In genomic region chr3:52028572-52028971, GRCh38 we compare ENCODE assay signal across 17 cellular contexts. TPM values are rescaled to one million over a fixed set of nuclear protein-coding genes. Genes with fewer than 3 reads are reported as not detected.
A peak's percentile ranks its signal among the peaks of the same experiment; 100 is the strongest.
DNase-seq lines count a peak whose midpoint lies in the region; ATAC-seq, FAIRE-seq and TF ChIP-seq lines count a peak whose summit lies in the region.
"Had no signal": no experiment of that assay in that cellular context is flagged by ENCODE, and none has a peak within 500 bp of the region (broad histone marks: within the 10 kb centered on the region; RNA-seq: fewer than 3 reads in every experiment).

No MANE protein-coding gene starts in this region.

- H3K79me1 ChIP-seq in H1 (ENCODE audit: low read depth, low read length): no peaks in the 10 kb centered on the region

- H2AK5ac ChIP-seq in H1 (ENCODE audit: low read depth, low read length): no peak overlapping the region

- H3K14ac ChIP-seq in H1 (ENCODE audit: insufficient read length): no peak overlapping the region

- H4K91ac ChIP-seq in H1 (replicated peaks; ENCODE audit: insufficient read length, low read length): no peak overlapping the region

- no peak overlapping the region for H2BK120ac ChIP-seq in H1 (replicated peaks; ENCODE audit: low read depth, low read length)

- TF ChIP-seq RAD21 in H1 (IDR thresholded peaks at IDR 0.05 in 1 of 2, conservative IDR thresholded peaks at IDR 0.05 in 1 of 2; ENCODE audit: low read depth in 2 of 2, low read length in 2 of 2): no peak

- no peak overlapping the region; the same call in 1 of the 2 replicates for H2BK5ac ChIP-seq in H1 (ENCODE audit: low read depth, low read length)

- no peak overlapping the region for H3K9ac ChIP-seq in H1 (replicated peaks in 1 of 4; ENCODE audit: extremely low read depth in 1 of 4, low read depth in 3 of 4, low read length in 3 of 4)

- POLR2A ChIA-PET in H1 (lab: Charles Lee; ENCODE audit: partially characterized antibody): interaction anchor here (0.7 to 1.7 kb wide), 4 partner anchors 9 to 96 kb away, joined by 3 to 4 read pairs (median 3); no protein-coding TSS in a partner anchor

- H3K23ac ChIP-seq in H1 (ENCODE audit: insufficient read length): no peak overlapping the region

- no peaks in the 10 kb centered on the region for H3K36me3 ChIP-seq in H1 (ENCODE audit: control insufficient read depth in 2 of 4, insufficient read depth in 4 of 4, low read length in 3 of 4)
- H3K36me3 ChIP-seq: left lung had no signal

- H3K79me2 ChIP-seq in H1 (ENCODE audit: control insufficient read depth in 1 of 2, insufficient read depth in 2 of 2, low read length in 2 of 2): no peaks in the 10 kb centered on the region

- DNase-seq in Ammon's horn (ENCODE audit: low spot score): peak; percentile 94
- DNase-seq in HTR-8/SVneo (ENCODE audit: insufficient read length, low spot score): no peak
- no peak for DNase-seq in H1 (ENCODE audit: low read depth in 1 of 2, low spot score in 2 of 2)
- peak; percentile 79 for DNase-seq in midbrain (lab: John Stamatoyannopoulos, UW)
- DNase-seq in glomerular visceral epithelial cell (ENCODE audit: extremely low spot score): no peak
- DNase-seq in NCI-H1105 (lab: John Stamatoyannopoulos, UW): no peak
- DNase-seq: activated CD4-positive, CD25-positive, alpha-beta regulatory T cell treated with anti-CD3 and anti-CD28 coated beads, Interleukin-2, amount 50 U/mL, for 72 hours; amniotic stem cell; effector CD4-positive, alpha-beta T cell; left lung; NCI-H1436 treated with DMSO at 0.1 percent for 48 hours; NCI-H774 had no signal

- FAIRE-seq in HTR-8/SVneo (lab: Jason Lieb, UNC): peak; percentile 57
- no peak for FAIRE-seq in H1 (lab: Jason Lieb, UNC)
- FAIRE-seq: GM19239 had no signal

- H3K56ac ChIP-seq in H1 (replicated peaks; ENCODE audit: insufficient read length, low read depth, low read length): no peak overlapping the region

- no peak overlapping the region for H2BK15ac ChIP-seq in H1 (ENCODE audit: low read length)

- ATAC-seq in GM18873 (IDR thresholded peaks at IDR 0.05; ENCODE audit: low FRiP score, unreplicated experiment) (no peak), HG03565 (IDR thresholded peaks at IDR 0.05; ENCODE audit: unreplicated experiment) (no peak)
- ATAC-seq: GM23338, left lung had no signal

- no peak for TF ChIP-seq CTCF in H1 (IDR thresholded peaks at IDR 0.05; ENCODE audit: control extremely low read depth in 1 of 3, insufficient read depth in 1 of 3, low read depth in 1 of 3, low read length in 3 of 3)

- TF ChIP-seq EP300 in H1 (IDR thresholded peaks at IDR 0.05; ENCODE audit: borderline replicate concordance in 1 of 2, low read depth in 2 of 2, low read length in 2 of 2): no peak

- CTCF ChIA-PET in H1 (lab: Charles Lee; ENCODE audit: partially characterized antibody): interaction anchor here (0.6 to 9.4 kb wide), 8 partner anchors 9 to 360 kb away, joined by 3 to 124 read pairs (median 12); no protein-coding TSS in a partner anchor

- no peak overlapping the region for H3K27ac ChIP-seq in H1 (ENCODE audit: low read depth, low read length)
- H3K27ac ChIP-seq: left lung, SK-N-MC had no signal

- no peak overlapping the region for H4K8ac ChIP-seq in H1 (ENCODE audit: extremely low read depth, insufficient read depth, low read length)

- H2AFZ ChIP-seq in H1 (ENCODE audit: low read length): no peak overlapping the region
- H2AFZ ChIP-seq: GM23338 had no signal

- H3K4me1 ChIP-seq in H1 (replicated peaks in 1 of 4; ENCODE audit: control insufficient read depth in 3 of 4, insufficient read depth in 4 of 4, low read length in 3 of 4): peaks cover 0 to 2% (median 0%) of the 10 kb centered on the region in 4 experiments; a peak in 2 of 7 replicates

- 0 out of 2 replicates have a peak overlapping the region, but pooled peaks have one; percentile 27 for H2BK12ac ChIP-seq in H1 (ENCODE audit: low read depth, low read length)

- no peaks in the 10 kb centered on the region for H3K9me3 ChIP-seq in H1 (ENCODE audit: insufficient read depth in 2 of 2, low read depth in 1 of 2, low read length in 1 of 2)
- H3K9me3 ChIP-seq: left lung had no signal

- no peak overlapping the region for H3K18ac ChIP-seq in H1 (ENCODE audit: extremely low read depth, low read length)

- no peak overlapping the region for H4K5ac ChIP-seq in H1 (ENCODE audit: insufficient read length, low read depth, low read length)

- TF ChIP-seq POLR2A in H1 (IDR thresholded peaks at IDR 0.05; ENCODE audit: control extremely low read depth in 1 of 2, low read depth in 2 of 2, low read length in 2 of 2): no peak

- 94% methylated on average over 11 of the region's 12 CpGs; no CpG with 5 or more reads in 1 of the 2 experiments for WGBS in H1 (ENCODE audit: extremely low coverage in 1 of 2, insufficient coverage in 1 of 2, insufficient read length in 1 of 2, insufficient replicate concordance in 2 of 2, low coverage in 1 of 2, low lambda C conversion rate in 2 of 2, missing lambda C conversion rate in 1 of 2), 2 experiments

- no peaks in the 10 kb centered on the region for H4K20me1 ChIP-seq in H1 (replicated peaks in 1 of 2; ENCODE audit: control insufficient read depth in 1 of 2, insufficient read depth in 2 of 2, low read length in 2 of 2)

- H2BK20ac ChIP-seq in H1 (ENCODE audit: low read length): no peak overlapping the region

- H3K23me2 ChIP-seq in H1 (ENCODE audit: low read depth, low read length): no peaks in the 10 kb centered on the region

- no peak overlapping the region for H3K4ac ChIP-seq in H1 (replicated peaks; ENCODE audit: insufficient read length, low read depth, low read length)

- no peak overlapping the region for H3K4me3 ChIP-seq in H1 (ENCODE audit: extremely low read depth in 1 of 4, insufficient read depth in 2 of 4, low read depth in 3 of 4, low read length in 4 of 4)
- H3K4me3 ChIP-seq: GM23338, left lung, SK-N-MC had no signal

- no peak overlapping the region for H3K4me2 ChIP-seq in H1 (ENCODE audit: insufficient read depth in 1 of 2, low read depth in 2 of 2, low read length in 2 of 2)
- H3K4me2 ChIP-seq: GM23338 had no signal

- H3K27me3 ChIP-seq in H1 (replicated peaks in 1 of 4; ENCODE audit: control insufficient read depth in 3 of 4, extremely low read depth in 1 of 4, insufficient read depth in 3 of 4, low read length in 3 of 4): no peaks in the 10 kb centered on the region
- H3K27me3 ChIP-seq: left lung had no signal

TF ChIP-seq in H1, 55 proteins besides CTCF, POLR2A, EP300 and RAD21 (continues in another document):
- TF ChIP-seq CBX8 (IDR thresholded peaks at IDR 0.05; ENCODE audit: borderline replicate concordance, low read depth, low read length): no peak
- no peak for TF ChIP-seq ZNF274 (IDR thresholded peaks at IDR 0.05; ENCODE audit: borderline replicate concordance, extremely low read depth, low read length)

RNA-seq across cellular contexts. Expression of gene DUSP7, which starts 27.8 kb away (rescaled TPM):
- 19.4 and 20.5 TPM in 2 replicates for total RNA-seq in H1 (2021; fragmentation: NEBNext Ultra II Directional; extraction: Animal tissue kit (Norgen Biotek cat#: 25700))
- polyA plus RNA-seq in H1 (2011; rRNA removed): 24.9 and 32.1 TPM in 2 replicates
- polyA plus RNA-seq in H1 (2011; cell fraction: cytosol; rRNA removed): 17.8 TPM
- 17.4 TPM for polyA plus RNA-seq in H1 (2011; cell fraction: nucleus; rRNA removed)
- polyA plus RNA-seq in H1 (2012, experiment 1 of 2): 9.6 to 11.4 TPM (median 11.0 TPM) in 4 replicates
- 11.4 TPM for polyA plus RNA-seq in H1 (2012, experiment 2 of 2)
- 10.2 TPM for polyA plus RNA-seq in H1 (2013, experiment 1 of 2)
- 11.0 TPM for polyA plus RNA-seq in H1 (2013, experiment 2 of 2)
- polyA minus RNA-seq in H1 (2011; rRNA and poly(A)+ RNA removed): 19.6 and 30.2 TPM in 2 replicates
- polyA minus RNA-seq in H1 (2011; cell fraction: cytosol; rRNA and poly(A)+ RNA removed): 18.8 TPM
- 18.1 TPM for polyA minus RNA-seq in H1 (2011; cell fraction: nucleus; rRNA and poly(A)+ RNA removed)

RNA-seq across cellular contexts. Expression of gene RPL29, which starts 32.9 kb away (rescaled TPM):
- total RNA-seq in H1 (2021; fragmentation: NEBNext Ultra II Directional; extraction: Animal tissue kit (Norgen Biotek cat#: 25700)): 1,467 and 1,476 TPM in 2 replicates
- polyA plus RNA-seq in H1 (2011; rRNA removed): 2,660 and 3,062 TPM in 2 replicates
- polyA plus RNA-seq in H1 (2011; cell fraction: cytosol; rRNA removed): 3,021 TPM
- polyA plus RNA-seq in H1 (2011; cell fraction: nucleus; rRNA removed): 1,988 TPM
- 2,347 to 2,838 TPM (median 2,522 TPM) in 4 replicates for polyA plus RNA-seq in H1 (2012, experiment 1 of 2)
- polyA plus RNA-seq in H1 (2012, experiment 2 of 2): 3,643 TPM
- polyA plus RNA-seq in H1 (2013, experiment 1 of 2): 2,053 TPM
- polyA plus RNA-seq in H1 (2013, experiment 2 of 2): 1,963 TPM
- polyA minus RNA-seq in H1 (2011; rRNA and poly(A)+ RNA removed): 1,098 and 1,191 TPM in 2 replicates
- 1,141 TPM for polyA minus RNA-seq in H1 (2011; cell fraction: cytosol; rRNA and poly(A)+ RNA removed)
- polyA minus RNA-seq in H1 (2011; cell fraction: nucleus; rRNA and poly(A)+ RNA removed): 716 TPM

RNA-seq across cellular contexts. Expression of gene ACY1, which starts 45.2 kb away (rescaled TPM):
- total RNA-seq in H1 (2021; fragmentation: NEBNext Ultra II Directional; extraction: Animal tissue kit (Norgen Biotek cat#: 25700)): 45.5 and 48.3 TPM in 2 replicates
- polyA plus RNA-seq in H1 (2011; rRNA removed): 113 and 189 TPM in 2 replicates
- 84.0 TPM for polyA plus RNA-seq in H1 (2011; cell fraction: cytosol; rRNA removed)
- 135 TPM for polyA plus RNA-seq in H1 (2011; cell fraction: nucleus; rRNA removed)
- polyA plus RNA-seq in H1 (2012, experiment 1 of 2): 34.5 to 75.6 TPM (median 65.5 TPM) in 4 replicates
- 75.0 TPM for polyA plus RNA-seq in H1 (2012, experiment 2 of 2)
- 33.1 TPM for polyA plus RNA-seq in H1 (2013, experiment 1 of 2)
- 31.7 TPM for polyA plus RNA-seq in H1 (2013, experiment 2 of 2)
- 58.7 and 82.2 TPM in 2 replicates for polyA minus RNA-seq in H1 (2011; rRNA and poly(A)+ RNA removed)
- 40.8 TPM for polyA minus RNA-seq in H1 (2011; cell fraction: cytosol; rRNA and poly(A)+ RNA removed)
- 47.3 TPM for polyA minus RNA-seq in H1 (2011; cell fraction: nucleus; rRNA and poly(A)+ RNA removed)

RNA-seq across cellular contexts. Expression of gene ABHD14A, which starts 53.7 kb away (rescaled TPM):
- total RNA-seq in H1 (2021; fragmentation: NEBNext Ultra II Directional; extraction: Animal tissue kit (Norgen Biotek cat#: 25700)): 1.8 and 4.6 TPM in 2 replicates
- polyA plus RNA-seq in H1 (2011; rRNA removed): 9.8 and 12.4 TPM in 2 replicates
- polyA plus RNA-seq in H1 (2011; cell fraction: cytosol; rRNA removed): 8.7 TPM
- 6.5 TPM for polyA plus RNA-seq in H1 (2011; cell fraction: nucleus; rRNA removed)
- polyA plus RNA-seq in H1 (2012, experiment 1 of 2): 2.7 to 5.2 TPM (median 4.4 TPM) in 4 replicates
- polyA plus RNA-seq in H1 (2012, experiment 2 of 2): 6.5 TPM
- polyA plus RNA-seq in H1 (2013, experiment 1 of 2): 5.2 TPM
- 5.6 TPM for polyA plus RNA-seq in H1 (2013, experiment 2 of 2)
- polyA minus RNA-seq in H1 (2011; rRNA and poly(A)+ RNA removed): 1.7 and 1.9 TPM in 2 replicates
- not detected for polyA minus RNA-seq in H1 (2011; cell fraction: cytosol; rRNA and poly(A)+ RNA removed)
- 1.6 TPM for polyA minus RNA-seq in H1 (2011; cell fraction: nucleus; rRNA and poly(A)+ RNA removed)

RNA-seq across cellular contexts. Expression of gene ABHD14B, which starts 54.7 kb away (rescaled TPM):
- total RNA-seq in H1 (2021; fragmentation: NEBNext Ultra II Directional; extraction: Animal tissue kit (Norgen Biotek cat#: 25700)): 5.8 and 6.1 TPM in 2 replicates
- polyA plus RNA-seq in H1 (2011; rRNA removed): 18.0 and 20.0 TPM in 2 replicates
- polyA plus RNA-seq in H1 (2011; cell fraction: cytosol; rRNA removed): 19.8 TPM
- 29.6 TPM for polyA plus RNA-seq in H1 (2011; cell fraction: nucleus; rRNA removed)
- 6.0 to 11.2 TPM (median 9.3 TPM) in 4 replicates for polyA plus RNA-seq in H1 (2012, experiment 1 of 2)
- 8.3 TPM for polyA plus RNA-seq in H1 (2012, experiment 2 of 2)
- 4.5 TPM for polyA plus RNA-seq in H1 (2013, experiment 1 of 2)
- polyA plus RNA-seq in H1 (2013, experiment 2 of 2): 4.5 TPM
- polyA minus RNA-seq in H1 (2011; rRNA and poly(A)+ RNA removed): 11.7 and 13.7 TPM in 2 replicates
- polyA minus RNA-seq in H1 (2011; cell fraction: cytosol; rRNA and poly(A)+ RNA removed): 9.2 TPM
- polyA minus RNA-seq in H1 (2011; cell fraction: nucleus; rRNA and poly(A)+ RNA removed): 12.2 TPM

Comparison
In these comparisons a context has a peak if more than half of its experiments do, and no peak if none do; other contexts are left out.
1. DNase-seq: peak in Ammon's horn (single experiment) and midbrain (single experiment); none in HTR-8/SVneo (single experiment), H1 (0 of 2), glomerular visceral epithelial cell (single experiment) and NCI-H1105 (single experiment).